In the genomic region with DNA sequence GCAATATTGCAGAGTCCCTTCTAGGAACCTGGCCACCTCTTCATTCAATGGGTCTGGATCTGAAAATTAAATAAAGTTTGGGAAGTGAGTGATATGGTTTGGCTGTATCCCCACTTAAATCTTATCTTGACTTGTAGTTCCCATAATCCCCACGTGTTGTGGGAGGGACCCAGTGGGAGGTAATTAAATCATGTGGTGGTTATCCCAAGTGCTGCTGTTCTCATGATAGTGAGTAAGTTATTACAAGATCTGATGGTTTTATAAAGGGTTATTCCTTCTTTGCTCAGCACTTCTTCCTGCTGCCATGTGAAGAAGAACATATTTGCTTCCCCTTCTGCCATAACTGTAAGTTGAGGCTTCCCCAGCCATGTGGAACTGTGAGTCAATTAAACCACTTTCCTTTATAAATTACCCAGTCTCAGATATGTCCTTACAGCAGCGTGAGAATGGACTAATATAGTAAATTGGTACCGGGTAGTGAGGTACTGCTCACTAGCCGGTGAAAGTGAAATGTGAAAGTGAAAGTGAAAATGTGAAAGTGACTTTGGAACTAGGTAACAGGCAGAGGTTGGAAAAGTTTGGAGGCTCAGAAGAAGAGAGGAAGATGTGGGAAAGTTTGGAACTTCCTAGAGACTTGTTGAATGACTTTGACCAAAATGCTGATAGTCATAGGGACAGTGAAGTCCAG, we compare ENCODE assay signal across 12 cellular contexts. TPM values are rescaled to one million over a fixed set of nuclear protein-coding genes. Genes with fewer than 3 reads are reported as not detected.
DNase-seq lines count a peak whose midpoint lies in the region; ATAC-seq and TF ChIP-seq lines count a peak whose summit lies in the region.
"Not testable (repeated sequence)": the region's sequence is repeated elsewhere in the genome, so short reads cannot be mapped to it uniquely, and the experiment has no call there.
"Had no signal": no experiment of that assay in that cellular context is flagged by ENCODE, and none has a peak within 500 bp of the region (broad histone marks: within the 10 kb centered on the region; RNA-seq: fewer than 3 reads in every experiment).

No MANE protein-coding gene starts in this region.

- H3K4me1 ChIP-seq in BLaER1; colonic mucosa; left ventricle myocardium inferior; muscle layer of colon (ENCODE audit: insufficient read depth, low read length): not testable (repeated sequence)

- intact Hi-C loops in activated CD8-positive, alpha-beta T cell treated with anti-CD3 and anti-CD28 coated beads for 36 hours (cut with micrococcal nuclease); colonic mucosa (cut with DNase I); left ventricle myocardium inferior (cut with micrococcal nuclease): not testable (repeated sequence)

- CTCF ChIA-PET in activated CD8-positive, alpha-beta T cell treated with anti-CD3 and anti-CD28 coated beads for 36 hours (lab: Charles Lee), result interaction anchor here (1.5 kb wide), 1 partner anchor 8 kb away, joined by 4 read pairs; no protein-coding TSS in a partner anchor

- not testable (repeated sequence) for H3K36me3 ChIP-seq in BLaER1; colonic mucosa; left ventricle myocardium inferior; muscle layer of colon (ENCODE audit: insufficient read depth, low read length)

- H3K4me3 ChIP-seq in BLaER1 (peak overlapping the region; percentile 45), colonic mucosa (peak overlapping the region; percentile 22), left ventricle myocardium inferior (peak overlapping the region; percentile 60), muscle layer of colon (ENCODE audit: low read depth in 1 of 2, low read length in 2 of 2) (peak overlapping the region; percentile 22 to 41)

- H4K20me1 ChIP-seq in BLaER1, result not testable (repeated sequence)

- H3K27ac Mint-ChIP-seq in HFFc6; activated CD8-positive, alpha-beta T cell treated with anti-CD3 and anti-CD28 coated beads for 36 hours; stimulated activated effector memory CD8-positive, alpha-beta T cell treated with anti-CD3 and anti-CD28 coated beads, Interleukin-12 subunit alpha, Interleukin-12 subunit beta, amount 100 ng/mL, for 72 hours: not testable (repeated sequence)

- ATAC-seq in activated CD8-positive, alpha-beta T cell treated with anti-CD3 and anti-CD28 coated beads for 36 hours, result peak; percentile 47
- ATAC-seq in stimulated activated effector memory CD8-positive, alpha-beta T cell treated with anti-CD3 and anti-CD28 coated beads, Interleukin-12 subunit alpha, Interleukin-12 subunit beta, amount 100 ng/mL, for 72 hours, result not testable (repeated sequence)

- not testable (repeated sequence) for H3K27me3 ChIP-seq in BLaER1; colonic mucosa; left ventricle myocardium inferior (ENCODE audit: low read depth); muscle layer of colon (ENCODE audit: control insufficient read depth in 1 of 2, insufficient read depth in 2 of 2, low read length in 2 of 2)

- H3K4me2 ChIP-seq in BLaER1, result peak overlapping the region; percentile 55

- not testable (repeated sequence) for H3K27me3 Mint-ChIP-seq in HFFc6 (ENCODE audit: insufficient read depth); activated CD8-positive, alpha-beta T cell treated with anti-CD3 and anti-CD28 coated beads for 36 hours

- not testable (repeated sequence) for TF ChIP-seq CTCF in HFFc6 (IDR thresholded peaks at IDR 0.05); activated CD8-positive, alpha-beta T cell treated with anti-CD3 and anti-CD28 coated beads for 36 hours (IDR thresholded peaks at IDR 0.05); colonic mucosa (IDR thresholded peaks at IDR 0.05); left ventricle myocardium inferior (IDR thresholded peaks at IDR 0.05; ENCODE audit: borderline replicate concordance)

- DNase-seq in HFFc6; activated CD8-positive, alpha-beta T cell treated with anti-CD3 and anti-CD28 coated beads for 36 hours; colonic mucosa; left ventricle myocardium inferior; stimulated activated effector memory CD8-positive, alpha-beta T cell treated with anti-CD3 and anti-CD28 coated beads, Interleukin-12 subunit alpha, Interleukin-12 subunit beta, amount 100 ng/mL, for 72 hours (ENCODE audit: low spot score in 2 of 2): not testable (repeated sequence)
- peak; percentile 88 for DNase-seq in OCI-M1 (lab: John Stamatoyannopoulos, UW)

- H3K4me1 Mint-ChIP-seq in HFFc6 (ENCODE audit: low read depth); activated CD8-positive, alpha-beta T cell treated with anti-CD3 and anti-CD28 coated beads for 36 hours (ENCODE audit: low read depth); stimulated activated effector memory CD8-positive, alpha-beta T cell treated with anti-CD3 and anti-CD28 coated beads, Interleukin-12 subunit alpha, Interleukin-12 subunit beta, amount 100 ng/mL, for 72 hours: not testable (repeated sequence)

- POLR2A ChIA-PET in activated CD8-positive, alpha-beta T cell treated with anti-CD3 and anti-CD28 coated beads for 36 hours (lab: Charles Lee), result not testable (repeated sequence)

- H3K9me3 ChIP-seq in BLaER1, result peaks cover 28% of the 10 kb centered on the region
- not testable (repeated sequence) for H3K9me3 ChIP-seq in colonic mucosa; left ventricle myocardium inferior (replicated peaks); muscle layer of colon (ENCODE audit: low read length)

- peak overlapping the region; percentile 19; the same call in 1 of the 2 replicates for H3K27ac ChIP-seq in BLaER1
- peak overlapping the region; percentile 60 for H3K27ac ChIP-seq in colonic mucosa
- peak overlapping the region; percentile 50 for H3K27ac ChIP-seq in left ventricle myocardium inferior (replicated peaks)
- H3K27ac ChIP-seq in muscle layer of colon (ENCODE audit: low read depth, low read length), result peak overlapping the region; percentile 59

- peaks cover 26% of the 10 kb centered on the region for H3K9me3 Mint-ChIP-seq in HFFc6
- peaks cover 14% of the 10 kb centered on the region for H3K9me3 Mint-ChIP-seq in activated CD8-positive, alpha-beta T cell treated with anti-CD3 and anti-CD28 coated beads for 36 hours
- H3K9me3 Mint-ChIP-seq in stimulated activated effector memory CD8-positive, alpha-beta T cell treated with anti-CD3 and anti-CD28 coated beads, Interleukin-12 subunit alpha, Interleukin-12 subunit beta, amount 100 ng/mL, for 72 hours, result not testable (repeated sequence)

- H3K9ac ChIP-seq in BLaER1; colonic mucosa (ENCODE audit: low read depth in 2 of 2, low read length in 2 of 2); muscle layer of colon (ENCODE audit: low read length): not testable (repeated sequence)

- H3K4me3 Mint-ChIP-seq in HFFc6, result peak overlapping the region; percentile 61
- peak overlapping the region; percentile 10 for H3K4me3 Mint-ChIP-seq in activated CD8-positive, alpha-beta T cell treated with anti-CD3 and anti-CD28 coated beads for 36 hours
- H3K4me3 Mint-ChIP-seq in stimulated activated effector memory CD8-positive, alpha-beta T cell treated with anti-CD3 and anti-CD28 coated beads, Interleukin-12 subunit alpha, Interleukin-12 subunit beta, amount 100 ng/mL, for 72 hours, result peak overlapping the region; percentile 32

- H3K36me3 Mint-ChIP-seq in HFFc6 (ENCODE audit: low read depth), result peaks cover 18% of the 10 kb centered on the region
- H3K36me3 Mint-ChIP-seq in activated CD8-positive, alpha-beta T cell treated with anti-CD3 and anti-CD28 coated beads for 36 hours (ENCODE audit: low read depth), result peaks cover 14% of the 10 kb centered on the region
- not testable (repeated sequence) for H3K36me3 Mint-ChIP-seq in stimulated activated effector memory CD8-positive, alpha-beta T cell treated with anti-CD3 and anti-CD28 coated beads, Interleukin-12 subunit alpha, Interleukin-12 subunit beta, amount 100 ng/mL, for 72 hours

RNA-seq across cellular contexts. Expression of a gene that starts 6.3 kb away (rescaled TPM):
- total RNA-seq in HFFc6 (2021; fragmentation: NEBNext Ultra II Directional; extraction: Animal tissue kit (Norgen Biotek cat#: 25700)), result not detected
- not detected for total RNA-seq in activated CD8-positive, alpha-beta T cell treated with anti-CD3 and anti-CD28 coated beads for 36 hours
- total RNA-seq in colonic mucosa (not detected), left ventricle myocardium inferior (not detected)
- total RNA-seq: activated CD4-positive, alpha-beta memory T cell treated with anti-CD3 and anti-CD28 coated beads, Interleukin-2, amount 10 ng/mL, durations not matched to agents 7 days and 5 days; dermis microvascular lymphatic vessel endothelial cell; GM23338; T-helper 1 cell treated with Interleukin-12 subunit alpha and Interleukin-12 subunit beta and Interleukin-4 antibody, amounts not matched to agents 30 ng/mL and 1 ng/mL, for 36 hours had no signal

RNA-seq across cellular contexts. Expression of a gene that starts 59.9 kb away (rescaled TPM):
- 10 to 100 TPM; 36.6 to 42.0 (median 38.5) TPM for total RNA-seq in HFFc6 (2021; fragmentation: NEBNext Ultra II Directional; extraction: Animal tissue kit (Norgen Biotek cat#: 25700))
- 1 to 10 TPM; 3.9 to 4.3 TPM for total RNA-seq in activated CD8-positive, alpha-beta T cell treated with anti-CD3 and anti-CD28 coated beads for 36 hours
- total RNA-seq in colonic mucosa (10 to 100 TPM; 52.5 to 65.6 TPM), left ventricle myocardium inferior (40.3 TPM)

Comparison
In these comparisons a context has a peak if more than half of its experiments do, and no peak if none do; other contexts are left out.
1. H3K4me3 Mint-ChIP-seq: peak in every context shown above with its lines; median percentile 61 in HFFc6; 32 in stimulated activated effector memory CD8-positive, alpha-beta T cell treated with anti-CD3 and anti-CD28 coated beads, Interleukin-12 subunit alpha, Interleukin-12 subunit beta, amount 100 ng/mL, for 72 hours; 10 in activated CD8-positive, alpha-beta T cell treated with anti-CD3 and anti-CD28 coated beads for 36 hours.